ENCODE assay signal across 8 cellular contexts in genomic region chr5:163460562-163461176, GRCh38. TPM values are rescaled to one million over a fixed set of nuclear protein-coding genes. Genes with fewer than 3 reads are reported as not detected.
DNase-seq lines count a peak whose midpoint lies in the region; ATAC-seq and FAIRE-seq lines count a peak whose summit lies in the region.

Gene HMMR, plus strand, starts transcription at chr5:163460632. Its CDS starts 61 bp downstream, at chr5:163460693.

- H3K27ac ChIP-seq in ectodermal cell (ENCODE audit: insufficient read depth, low read depth, low read length, poor library complexity, severe bottlenecking), result peak within 1 kb of the TSS; percentile 100

- ATAC-seq in HG03342 (IDR thresholded peaks at IDR 0.05; ENCODE audit: unreplicated experiment) (no peak), GM18867 (IDR thresholded peaks at IDR 0.05; ENCODE audit: unreplicated experiment) (no peak)

- H3K4me3 ChIP-seq in H7 (ENCODE audit: insufficient read depth, low read depth, low read length), result peak within 1 kb of the TSS; percentile 89
- peak within 1 kb of the TSS; percentile 90 for H3K4me3 ChIP-seq in ectodermal cell (ENCODE audit: insufficient read depth, low read depth, low read length)
- peak within 1 kb of the TSS; percentile 73 for H3K4me3 ChIP-seq in neuron (ENCODE audit: low read length)

- peaks cover 7% of the 10 kb centered on the region for H3K36me3 ChIP-seq in H7 (replicated peaks; ENCODE audit: control insufficient read depth, insufficient read depth, low read length)
- H3K36me3 ChIP-seq in ectodermal cell (ENCODE audit: control insufficient read depth, insufficient read depth, low read length), result peaks cover 5% of the 10 kb centered on the region
- peaks cover 21% of the 10 kb centered on the region for H3K36me3 ChIP-seq in neuron (ENCODE audit: insufficient read depth, low read length)

- H3K9me3 ChIP-seq in ectodermal cell (ENCODE audit: control insufficient read depth, low read length) (no peaks in the 10 kb centered on the region), neuron (ENCODE audit: low read length) (no peaks in the 10 kb centered on the region)

- H2AFZ ChIP-seq in neuron (ENCODE audit: low read depth, low read length), result peak within 1 kb of the TSS; percentile 94

- DNase-seq in DMS79 (lab: John Stamatoyannopoulos, UW), result peak; percentile 36
- peak; percentile 18 for DNase-seq in H7
- DNase-seq in RCC 7860 (ENCODE audit: low spot score), result peak; percentile 11
- no peak for DNase-seq in dedifferentiated amniotic fluid mesenchymal stem cell (ENCODE audit: extremely low spot score)

- no peak for FAIRE-seq in RCC 7860 (lab: Jason Lieb, UNC)

- WGBS in ectodermal cell, 2 experiments, result 0 to 1% methylated on average over 23 of the region's 23 CpGs

- H3K4me1 ChIP-seq in ectodermal cell (ENCODE audit: control insufficient read depth, insufficient read depth, low read length), result peaks cover 4% of the 10 kb centered on the region
- peaks cover 15% of the 10 kb centered on the region for H3K4me1 ChIP-seq in neuron (ENCODE audit: insufficient read depth, low read length)

- H3K27me3 ChIP-seq in H7 (ENCODE audit: control insufficient read depth, insufficient read depth, low read length), result no peaks in the 10 kb centered on the region
- H3K27me3 ChIP-seq in ectodermal cell (ENCODE audit: control insufficient read depth, insufficient read depth, low read length, poor library complexity, severe bottlenecking), result no peaks in the 10 kb centered on the region
- no peaks in the 10 kb centered on the region for H3K27me3 ChIP-seq in neuron (ENCODE audit: insufficient read depth, low read length)

RNA-seq across cellular contexts. Expression of gene HMMR, which starts in this region (rescaled TPM):
- 65.2 and 91.2 TPM in 2 replicates for total RNA-seq in H7 (2014; rRNA removed; shearing (Covaris generic))
- 65.2 TPM for polyA plus RNA-seq in ectodermal cell (2013, experiment 1 of 4)
- polyA plus RNA-seq in ectodermal cell (2013, experiment 2 of 4), result 54.4 TPM
- polyA plus RNA-seq in ectodermal cell (2013, experiment 3 of 4), result 72.1 TPM
- polyA plus RNA-seq in ectodermal cell (2013, experiment 4 of 4), result 68.2 TPM
